Comparison of ENCODE assay signal across 11 cellular contexts in genomic region chr5:143217065-143217803, GRCh38.
A peak's percentile ranks its signal among the peaks of the same experiment; 100 is the strongest.
DNase-seq lines count a peak whose midpoint lies in the region; ATAC-seq and TF ChIP-seq lines count a peak whose summit lies in the region.
"Had no signal": no experiment of that assay in that cellular context is flagged by ENCODE, and none has a peak within 500 bp of the region (broad histone marks: within the 10 kb centered on the region; RNA-seq: fewer than 3 reads in every experiment).

No MANE protein-coding gene starts in this region.

- CTCF ChIA-PET in Calu3 (lab: Charles Lee) (no interaction called here), HCT116 (lab: Charles Lee) (no interaction called here)

- H3K9me3 ChIP-seq in HCT116 (ENCODE audit: control insufficient read depth in 1 of 2, insufficient read depth in 1 of 2, low read depth in 1 of 2, low read length in 2 of 2) (no peaks in the 10 kb centered on the region), mesenchymal stem cell (ENCODE audit: control insufficient read depth, low read length) (no peaks in the 10 kb centered on the region), right cardiac atrium (ENCODE audit: control insufficient read depth, low read length) (no peaks in the 10 kb centered on the region), neuronal stem cell (replicated peaks in 1 of 2; ENCODE audit: control insufficient read depth in 2 of 2, insufficient read depth in 1 of 2, low read depth in 1 of 2, low read length in 2 of 2) (no peaks in the 10 kb centered on the region)
- H3K9me3 ChIP-seq: ascending aorta, heart right ventricle had no signal

- no peaks in the 10 kb centered on the region for H3K79me2 ChIP-seq in HCT116 (ENCODE audit: insufficient read depth, low read length)

- no peak overlapping the region for H3K23ac ChIP-seq in mesenchymal stem cell (ENCODE audit: low read length in 2 of 2)
- no peak overlapping the region for H3K23ac ChIP-seq in neuronal stem cell (ENCODE audit: low read depth, low read length, poor library complexity)

- WGBS in mesenchymal stem cell, result 78% methylated on average over 9 of the region's 10 CpGs
- WGBS in right cardiac atrium, result 73% methylated on average over 10 of the region's 10 CpGs
- no CpG with 5 or more reads among the region's 10 CpGs for WGBS in neuronal stem cell (ENCODE audit: extremely low coverage in 2 of 2, insufficient read length in 2 of 2, insufficient replicate concordance in 1 of 2), 2 donors

- H2BK120ac ChIP-seq in mesenchymal stem cell (ENCODE audit: low read depth, low read length), result no peak overlapping the region
- no peak overlapping the region for H2BK120ac ChIP-seq in neuronal stem cell (ENCODE audit: low read depth, low read length)

- no peaks in the 10 kb centered on the region for H3K79me1 ChIP-seq in mesenchymal stem cell (replicated peaks; ENCODE audit: low read length, poor library complexity, severe bottlenecking)
- H3K79me1 ChIP-seq in neuronal stem cell (ENCODE audit: low read depth, low read length), result no peaks in the 10 kb centered on the region

- H3K14ac ChIP-seq in mesenchymal stem cell (ENCODE audit: low read length in 2 of 2) (peak overlapping the region in 1 of 2 experiments; percentile 36), neuronal stem cell (ENCODE audit: low read length) (no peak overlapping the region)

- no peaks in the 10 kb centered on the region for H3K9me2 ChIP-seq in HCT116 (ENCODE audit: insufficient read depth)

- RAD21 ChIA-PET in HCT116 (lab: Charles Lee; ENCODE audit: low non-redundant PET in 1 of 2, low total read pairs in 2 of 2, uncharacterized antibody in 2 of 2, unreplicated experiment in 2 of 2), result no interaction called here

- peak; percentile 62 for TF ChIP-seq RAD21 in HCT116 (IDR thresholded peaks at IDR 0.05; ENCODE audit: low read depth)

- H3K18ac ChIP-seq in mesenchymal stem cell (ENCODE audit: low read depth in 1 of 2, low read length in 2 of 2) (peak overlapping the region in 1 of 2 experiments; percentile 51), neuronal stem cell (ENCODE audit: low read length) (no peak overlapping the region)

- no peaks in the 10 kb centered on the region for H3K9me3 Mint-ChIP-seq in Calu3 (ENCODE audit: low read depth, unreplicated experiment)
- no peaks in the 10 kb centered on the region for H3K9me3 Mint-ChIP-seq in activated T-helper 1 cell treated with anti-CD3 and anti-CD28 coated beads, Interleukin-12 subunit alpha, Interleukin-12 subunit beta, Interleukin-2, Interleukin-4 antibody, amounts not matched to agents 30 ng/mL and 10 ng/mL and 1 ng/mL, durations not matched to agents 14 hours and 24 hours and 36 hours
- H3K9me3 Mint-ChIP-seq: naive B cell had no signal

- H2AK5ac ChIP-seq in mesenchymal stem cell (ENCODE audit: low read length, severe bottlenecking), result peak overlapping the region; percentile 50
- no peak overlapping the region for H2AK5ac ChIP-seq in neuronal stem cell (ENCODE audit: low read depth, low read length)

- POLR2A ChIA-PET in HCT116 (lab: Charles Lee), result no interaction called here

- intact Hi-C loops in Calu3 (cut with micrococcal nuclease; ENCODE audit: unreplicated experiment) (no loop called here), HCT116 (cut with micrococcal nuclease) (no loop called here), right cardiac atrium (cut with DNase I) (no loop called here)
- intact Hi-C loops in activated T-helper 1 cell treated with anti-CD3 and anti-CD28 coated beads, Interleukin-12 subunit alpha, Interleukin-12 subunit beta, Interleukin-2, Interleukin-4 antibody, amounts not matched to agents 30 ng/mL and 10 ng/mL and 1 ng/mL, durations not matched to agents 14 hours and 24 hours and 36 hours (cut with micrococcal nuclease), result loop anchor here (1.0 kb wide), 1 partner anchor 29 kb away; no protein-coding TSS in a partner anchor

- no peak overlapping the region for H3K4me2 ChIP-seq in HCT116 (ENCODE audit: low read length)
- no peak overlapping the region for H3K4me2 ChIP-seq in mesenchymal stem cell (ENCODE audit: low read length, poor library complexity, severe bottlenecking)
- H3K4me2 ChIP-seq in neuronal stem cell (ENCODE audit: insufficient read depth, low read length, poor library complexity, severe bottlenecking), result no peak overlapping the region

- H3K4ac ChIP-seq in mesenchymal stem cell (ENCODE audit: low read depth in 1 of 2, low read length in 2 of 2) (peak overlapping the region in 1 of 2 experiments; percentile 20), neuronal stem cell (ENCODE audit: low read length) (no peak overlapping the region)

- no peak overlapping the region for H4K91ac ChIP-seq in mesenchymal stem cell (ENCODE audit: low read length)
- H4K91ac ChIP-seq in neuronal stem cell (ENCODE audit: low read depth, low read length, poor library complexity), result no peak overlapping the region

- DNase-seq in Calu3, result peak; percentile 29
- no peak for DNase-seq in HCT116 (ENCODE audit: low read depth, low spot score)
- no peak for DNase-seq in activated T-helper 1 cell treated with anti-CD3 and anti-CD28 coated beads, Interleukin-12 subunit alpha, Interleukin-12 subunit beta, Interleukin-2, Interleukin-4 antibody, amounts not matched to agents 30 ng/mL and 10 ng/mL and 1 ng/mL, durations not matched to agents 14 hours and 24 hours and 36 hours (ENCODE audit: low spot score)
- DNase-seq in mesenchymal stem cell, result peak; percentile 76
- DNase-seq in cerebellar cortex (ENCODE audit: low spot score), result no peak
- DNase-seq in right cardiac atrium, result no peak
- no peak for DNase-seq in neuronal stem cell (ENCODE audit: low spot score)
- DNase-seq: heart right ventricle, naive B cell, NCI-H2171 had no signal

- H4K8ac ChIP-seq in mesenchymal stem cell (ENCODE audit: low read length), result no peak overlapping the region
- no peak overlapping the region for H4K8ac ChIP-seq in neuronal stem cell (ENCODE audit: low read depth, low read length)

- peaks cover 20% of the 10 kb centered on the region for H3K36me3 Mint-ChIP-seq in Calu3 (ENCODE audit: insufficient read depth, unreplicated experiment)
- H3K36me3 Mint-ChIP-seq in activated T-helper 1 cell treated with anti-CD3 and anti-CD28 coated beads, Interleukin-12 subunit alpha, Interleukin-12 subunit beta, Interleukin-2, Interleukin-4 antibody, amounts not matched to agents 30 ng/mL and 10 ng/mL and 1 ng/mL, durations not matched to agents 14 hours and 24 hours and 36 hours (ENCODE audit: low read depth), result peaks cover 30% of the 10 kb centered on the region

- H3K4me3 Mint-ChIP-seq in Calu3 (ENCODE audit: low read depth, unreplicated experiment), result no peak overlapping the region
- no peak overlapping the region for H3K4me3 Mint-ChIP-seq in activated T-helper 1 cell treated with anti-CD3 and anti-CD28 coated beads, Interleukin-12 subunit alpha, Interleukin-12 subunit beta, Interleukin-2, Interleukin-4 antibody, amounts not matched to agents 30 ng/mL and 10 ng/mL and 1 ng/mL, durations not matched to agents 14 hours and 24 hours and 36 hours
- H3K4me3 Mint-ChIP-seq: naive B cell had no signal

- no peak overlapping the region for H3K27ac ChIP-seq in HCT116 (ENCODE audit: low read depth, low read length)
- H3K27ac ChIP-seq in mesenchymal stem cell (ENCODE audit: low read length, poor library complexity, severe bottlenecking), result no peak overlapping the region
- H3K27ac ChIP-seq in right cardiac atrium (ENCODE audit: low read length), result no peak overlapping the region
- no peak overlapping the region for H3K27ac ChIP-seq in neuronal stem cell (replicated peaks; ENCODE audit: low read length)
- H3K27ac ChIP-seq: ascending aorta, heart right ventricle had no signal

- H3K4me3 ChIP-seq in HCT116 (replicated peaks in 1 of 2; ENCODE audit: low read depth in 1 of 2, low read length in 2 of 2) (no peak overlapping the region), mesenchymal stem cell (ENCODE audit: insufficient read depth in 1 of 2, low read depth in 1 of 2, low read length in 2 of 2) (no peak overlapping the region), right cardiac atrium (ENCODE audit: low read length) (no peak overlapping the region), neuronal stem cell (ENCODE audit: low read length in 2 of 2) (no peak overlapping the region)
- H3K4me3 ChIP-seq: ascending aorta, heart right ventricle had no signal

- no peaks in the 10 kb centered on the region for H3K27me3 Mint-ChIP-seq in Calu3 (ENCODE audit: unreplicated experiment)
- H3K27me3 Mint-ChIP-seq in activated T-helper 1 cell treated with anti-CD3 and anti-CD28 coated beads, Interleukin-12 subunit alpha, Interleukin-12 subunit beta, Interleukin-2, Interleukin-4 antibody, amounts not matched to agents 30 ng/mL and 10 ng/mL and 1 ng/mL, durations not matched to agents 14 hours and 24 hours and 36 hours (ENCODE audit: insufficient read depth), result no peaks in the 10 kb centered on the region
- H3K27me3 Mint-ChIP-seq: naive B cell had no signal

- H2BK15ac ChIP-seq in mesenchymal stem cell (ENCODE audit: low read depth, poor library complexity, severe bottlenecking) (no peak overlapping the region), neuronal stem cell (ENCODE audit: low read length) (no peak overlapping the region)

- BruUV-seq in Calu3 (replicated peaks; lab: Mats Ljungman, UMichigan) (no TSS peak), HCT116 (replicated peaks; lab: Mats Ljungman, UMichigan) (no TSS peak)

- no peak for TF ChIP-seq CTCF in Calu3 (IDR thresholded peaks at IDR 0.05; ENCODE audit: unreplicated experiment)
- peak in 1 of 3 experiments; percentile 11; a peak in 1 of 6 replicates for TF ChIP-seq CTCF in HCT116 (IDR thresholded peaks at IDR 0.05 in 2 of 3, conservative IDR thresholded peaks at IDR 0.05 in 1 of 3; ENCODE audit: borderline replicate concordance in 1 of 3, insufficient read depth in 1 of 3, low read depth in 2 of 3, low read length in 2 of 3)

- no peak for TF ChIP-seq POLR2A in HCT116 (IDR thresholded peaks at IDR 0.05; ENCODE audit: borderline replicate concordance, extremely low read depth, insufficient read depth, insufficient read length)

- H2AFZ ChIP-seq in HCT116 (ENCODE audit: low read depth, low read length, poor library complexity, severe bottlenecking) (no peak overlapping the region), mesenchymal stem cell (ENCODE audit: low read depth, low read length) (no peak overlapping the region), neuronal stem cell (ENCODE audit: low read length) (no peak overlapping the region)

- H3K36me3 ChIP-seq in HCT116 (ENCODE audit: control insufficient read depth in 1 of 2, insufficient read depth in 2 of 2, low read length in 2 of 2) (no peaks in the 10 kb centered on the region), mesenchymal stem cell (ENCODE audit: control insufficient read depth in 1 of 2, insufficient read depth in 2 of 2, low read depth in 1 of 2, low read length in 2 of 2) (peaks cover 0 to 5% of the 10 kb centered on the region in 2 experiments), neuronal stem cell (replicated peaks in 1 of 2; ENCODE audit: control insufficient read depth in 2 of 2, insufficient read depth in 2 of 2, low read length in 2 of 2) (peaks cover 0 to 3% of the 10 kb centered on the region in 2 donors)

- H3K27ac Mint-ChIP-seq in Calu3 (ENCODE audit: unreplicated experiment), result no peak overlapping the region
- H3K27ac Mint-ChIP-seq in activated T-helper 1 cell treated with anti-CD3 and anti-CD28 coated beads, Interleukin-12 subunit alpha, Interleukin-12 subunit beta, Interleukin-2, Interleukin-4 antibody, amounts not matched to agents 30 ng/mL and 10 ng/mL and 1 ng/mL, durations not matched to agents 14 hours and 24 hours and 36 hours, result peak overlapping the region; percentile 85

- H4K20me1 ChIP-seq in HCT116 (ENCODE audit: insufficient read depth), result no peaks in the 10 kb centered on the region

- H3K4me1 ChIP-seq in HCT116 (ENCODE audit: control insufficient read depth in 1 of 2, insufficient read depth in 2 of 2, low read length in 2 of 2) (peaks cover 0 to 8% of the 10 kb centered on the region in 2 experiments; a peak in 1 of 4 replicates), mesenchymal stem cell (ENCODE audit: control insufficient read depth, insufficient read depth, low read depth, low read length) (peaks cover 18% of the 10 kb centered on the region), right cardiac atrium (ENCODE audit: control insufficient read depth, insufficient read depth, low read length) (peaks cover 10% of the 10 kb centered on the region), neuronal stem cell (ENCODE audit: control insufficient read depth in 2 of 2, insufficient read depth in 1 of 2, low read depth in 1 of 2, low read length in 2 of 2) (peaks cover 25 to 54% of the 10 kb centered on the region in 2 donors)

- H3K9ac ChIP-seq in HCT116 (ENCODE audit: low read length) (no peak overlapping the region), mesenchymal stem cell (ENCODE audit: low read length) (no peak overlapping the region), neuronal stem cell (ENCODE audit: low read depth, low read length, poor library complexity) (no peak overlapping the region)

- ATAC-seq in HCT116 (peak; percentile 52; the same call in 1 of the 2 replicates), right cardiac atrium (no peak)
- ATAC-seq: heart right ventricle had no signal

- no peak overlapping the region for H2BK5ac ChIP-seq in mesenchymal stem cell (ENCODE audit: low read depth, low read length, poor library complexity, severe bottlenecking)
- no peak overlapping the region for H2BK5ac ChIP-seq in neuronal stem cell (ENCODE audit: low read length)

- H3K4me1 Mint-ChIP-seq in Calu3 (ENCODE audit: low read depth, unreplicated experiment), result peaks cover 36% of the 10 kb centered on the region
- H3K4me1 Mint-ChIP-seq in activated T-helper 1 cell treated with anti-CD3 and anti-CD28 coated beads, Interleukin-12 subunit alpha, Interleukin-12 subunit beta, Interleukin-2, Interleukin-4 antibody, amounts not matched to agents 30 ng/mL and 10 ng/mL and 1 ng/mL, durations not matched to agents 14 hours and 24 hours and 36 hours (ENCODE audit: low read depth), result peaks cover 85% of the 10 kb centered on the region

- H2BK12ac ChIP-seq in mesenchymal stem cell (ENCODE audit: low read length in 2 of 2) (peak overlapping the region; percentile 75 to 80), neuronal stem cell (ENCODE audit: low read length) (no peak overlapping the region)

- H3K27me3 ChIP-seq in HCT116 (ENCODE audit: insufficient read depth, low read length) (no peaks in the 10 kb centered on the region), mesenchymal stem cell (ENCODE audit: control insufficient read depth in 1 of 2, insufficient read depth in 1 of 2, low read length in 2 of 2) (no peaks in the 10 kb centered on the region), right cardiac atrium (ENCODE audit: control insufficient read depth, insufficient read depth) (no peaks in the 10 kb centered on the region), neuronal stem cell (ENCODE audit: control insufficient read depth in 3 of 3, insufficient read depth in 3 of 3, low read depth in 1 of 3, low read length in 3 of 3) (no peaks in the 10 kb centered on the region)
- H3K27me3 ChIP-seq: ascending aorta, heart right ventricle had no signal

Comparison
In these comparisons a context has a peak if more than half of its experiments do, and no peak if none do; other contexts are left out.
1. DNase-seq: peak in Calu3 (single experiment) and mesenchymal stem cell (single experiment); none in HCT116 (single experiment), activated T-helper 1 cell treated with anti-CD3 and anti-CD28 coated beads, Interleukin-12 subunit alpha, Interleukin-12 subunit beta, Interleukin-2, Interleukin-4 antibody, amounts not matched to agents 30 ng/mL and 10 ng/mL and 1 ng/mL, durations not matched to agents 14 hours and 24 hours and 36 hours (single experiment), cerebellar cortex (single experiment), right cardiac atrium (0 of 3) and neuronal stem cell (single experiment).